In the genomic region with DNA sequence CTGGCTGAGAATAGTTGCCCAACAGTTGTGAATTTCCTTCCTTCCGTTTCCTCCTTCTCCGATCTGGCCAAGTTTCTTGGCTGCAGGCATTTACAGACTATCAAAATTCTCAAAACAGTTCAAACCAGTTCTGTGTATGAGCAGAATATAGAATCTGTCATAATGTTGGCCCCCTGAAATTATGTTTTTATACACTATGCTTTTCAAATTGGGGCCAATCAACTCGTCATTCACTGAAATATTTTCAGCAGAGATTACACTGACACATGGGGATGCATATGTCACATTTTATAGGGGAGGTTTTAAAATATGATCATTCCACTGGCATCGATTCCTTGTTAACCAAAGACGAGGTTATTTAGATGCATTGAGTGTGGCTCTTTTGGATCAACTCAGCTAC, we compare ENCODE assay signal across 24 cellular contexts.
"Had no signal": no experiment of that assay in that cellular context is flagged by ENCODE, and none has a peak within 500 bp of the region (broad histone marks: within the 10 kb centered on the region; RNA-seq: fewer than 3 reads in every experiment).

No MANE protein-coding gene starts in this region.

- DNase-seq: stimulated activated CD4-positive, alpha-beta T cell treated with anti-CD3 and anti-CD28 coated beads, Interleukin-2, amount 100 ng/mL, for 48 hours; stimulated activated CD4-positive, alpha-beta T cell treated with anti-CD3 and anti-CD28 coated beads, Interleukin-4, amount 100 ng/mL, for 1 hour; stimulated activated CD4-positive, alpha-beta T cell treated with anti-CD3 and anti-CD28 coated beads, Interleukin-4, amount 100 ng/mL, for 24 hours; stimulated activated CD4-positive, alpha-beta T cell treated with anti-CD3 and anti-CD28 coated beads, Interleukin-4, amount 100 ng/mL, for 4 hours; stimulated activated CD8-positive, alpha-beta memory T cell treated with anti-CD3 and anti-CD28 coated beads, Interleukin-4, amount 100 ng/mL, for 48 hours; stimulated activated naive B cell treated with anti-CD40 and anti-IgM and Interleukin-4, amounts not matched to agents 10 μg/mL and 1 μg/mL and 100 μg/mL, for 72 hours; stimulated activated naive CD4-positive, alpha-beta T cell; stimulated activated naive CD4-positive, alpha-beta T cell treated with Interleukin-2 at 50 U/mL for 16 hours; stimulated activated naive CD8-positive, alpha-beta T cell treated with anti-CD3 and anti-CD28 coated beads, Interleukin-15, amount 100 ng/mL, for 72 hours; stimulated activated naive CD8-positive, alpha-beta T cell treated with anti-CD3 and anti-CD28 coated beads, Interleukin-15, Interleukin-2, amounts not matched to agents 100 U/mL and 50 U/mL, for 24 hours; stomach; substantia nigra; testis; thyroid gland; tibial artery; transverse colon; trophoblast cell; upper lobe of left lung; upper lobe of right lung; uterus had no signal

- H3K36me3 ChIP-seq: stomach, suprapubic skin, thoracic aorta, thyroid gland, tibial artery, tibial nerve, transverse colon, upper lobe of left lung, upper lobe of right lung, uterus, vagina had no signal

- H3K4me3 ChIP-seq: stomach, suprapubic skin, testis, thoracic aorta, thyroid gland, tibial artery, tibial nerve, transverse colon, upper lobe of left lung, upper lobe of right lung, uterus, vagina had no signal

- H3K9me3 ChIP-seq: stomach, suprapubic skin, testis, thoracic aorta, thyroid gland, tibial artery, tibial nerve, transverse colon, upper lobe of left lung, upper lobe of right lung, uterus, vagina had no signal

- H3K27me3 ChIP-seq: stomach, suprapubic skin, testis, thyroid gland, tibial artery, tibial nerve, transverse colon, upper lobe of left lung, upper lobe of right lung, uterus, vagina had no signal

- H3K27ac ChIP-seq: stomach, suprapubic skin, testis, thoracic aorta, thyroid gland, tibial artery, tibial nerve, transverse colon, upper lobe of left lung, upper lobe of right lung, uterus, vagina had no signal
